ENCODE assay signal across 7 cellular contexts in the genomic region with DNA sequence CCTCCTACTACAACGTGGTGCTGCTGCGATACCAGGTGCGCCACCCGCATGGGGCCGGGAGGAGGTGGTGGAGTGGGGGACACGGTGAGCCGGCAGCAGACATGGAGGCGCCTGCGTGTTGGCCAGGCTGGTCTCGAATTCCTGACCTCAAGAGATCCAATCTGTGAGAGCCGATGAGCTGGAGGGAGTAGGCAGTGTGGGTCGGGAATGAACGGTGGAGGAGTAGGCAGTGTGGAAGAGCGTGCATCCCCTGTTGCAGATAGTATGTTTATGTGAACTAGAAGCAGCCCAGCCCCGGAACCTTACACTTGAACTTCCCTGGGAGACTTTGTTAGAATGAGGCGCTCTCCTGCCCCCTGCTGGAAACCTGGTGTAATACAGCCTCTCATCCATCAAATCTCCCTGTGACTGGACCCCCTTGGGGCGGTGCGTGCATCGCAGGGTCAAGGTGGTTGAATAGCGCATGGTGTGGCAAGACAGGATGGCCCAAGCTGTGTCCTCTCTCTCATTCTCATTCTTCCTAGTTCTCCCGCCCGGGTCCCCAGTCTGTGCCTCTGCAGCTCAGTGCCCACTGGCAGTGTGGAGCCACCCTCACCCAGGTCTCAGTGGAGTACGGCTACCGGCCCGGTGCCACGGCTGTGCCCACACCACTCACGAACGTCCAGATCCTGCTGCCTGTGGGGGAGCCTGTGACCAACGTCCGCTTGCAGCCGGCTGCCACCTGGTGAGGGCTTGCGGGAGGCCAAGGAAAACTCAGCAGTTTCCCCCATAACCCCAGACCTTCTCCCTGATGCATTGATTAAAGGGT. TPM values are rescaled to one million over a fixed set of nuclear protein-coding genes. Genes with fewer than 3 reads are reported as not detected.
DNase-seq lines count a peak whose midpoint lies in the region; ATAC-seq, FAIRE-seq and TF ChIP-seq lines count a peak whose summit lies in the region.

No MANE protein-coding gene starts in this region.

- H3K4me3 ChIP-seq in body of pancreas = no peak overlapping the region
- peak overlapping the region in 1 of 3 experiments; percentile 36 for H3K4me3 ChIP-seq in keratinocyte (ENCODE audit: control insufficient read depth in 2 of 3, extremely low read depth in 1 of 3, insufficient read depth in 2 of 3, low read depth in 1 of 3, low read length in 3 of 3)

- peak overlapping the region; percentile 81 for H2AFZ ChIP-seq in keratinocyte (ENCODE audit: control insufficient read depth, low read length)

- TF ChIP-seq CTCF in GM12873 (IDR thresholded peaks at IDR 0.05; ENCODE audit: insufficient read depth, low read depth, low read length, missing control alignments) (peak; percentile 91), body of pancreas (IDR thresholded peaks at IDR 0.05) (peak; percentile 41 to 76 (median 65)), keratinocyte (optimal IDR thresholded peaks at IDR 0.05 in 1 of 3, IDR thresholded peaks at IDR 0.05 in 1 of 3, conservative IDR thresholded peaks at IDR 0.05 in 1 of 3; ENCODE audit: extremely low read depth in 1 of 3, insufficient read depth in 2 of 3, low read length in 3 of 3) (peak; percentile 75 to 83 (median 81))

- dilution Hi-C loops in keratinocyte (cut with MboI; ENCODE audit: extremely low pct_ligation_motif_present, low sequenced_read_pairs) = no loop called here

- DNase-seq in NCI-H1930 (lab: John Stamatoyannopoulos, UW) (peak; percentile 32 to 34), UCSD-AML1 (lab: John Stamatoyannopoulos, UW; ENCODE audit: unreplicated experiment) (peak; percentile 74), body of pancreas (peak; percentile 66 to 73 (median 70)), keratinocyte (ENCODE audit: low read depth, low spot score) (no peak)
- peak; percentile 69 for DNase-seq in stimulated activated CD4-positive, alpha-beta T cell treated with anti-CD3 and anti-CD28 coated beads, Interleukin-1b, Interleukin-23, amount 100 ng/mL, for 48 hours

- H3K36me3 ChIP-seq in body of pancreas (replicated peaks in 1 of 2; ENCODE audit: insufficient read depth in 1 of 2, low read depth in 2 of 2) = no peaks in the 10 kb centered on the region
- no peaks in the 10 kb centered on the region for H3K36me3 ChIP-seq in keratinocyte (ENCODE audit: control insufficient read depth in 2 of 2, extremely low read depth in 1 of 2, insufficient read depth in 2 of 2, low read length in 2 of 2)

- H3K27me3 ChIP-seq in body of pancreas (no peaks in the 10 kb centered on the region), keratinocyte (ENCODE audit: control insufficient read depth, extremely low read depth, insufficient read depth, low read length) (no peaks in the 10 kb centered on the region)

- TF ChIP-seq POLR2A in body of pancreas (IDR thresholded peaks at IDR 0.05) = no peak

- no peaks in the 10 kb centered on the region for H3K9me3 ChIP-seq in body of pancreas
- H3K9me3 ChIP-seq in keratinocyte (ENCODE audit: control insufficient read depth, low read depth, low read length) = no peaks in the 10 kb centered on the region

- H3K27ac ChIP-seq in body of pancreas (no peak overlapping the region), keratinocyte (ENCODE audit: control insufficient read depth, insufficient read depth, low read length) (no peak overlapping the region)

- intact Hi-C loops in body of pancreas (cut with DNase I) = loop anchor here (10.0 kb wide), 1 partner anchor 70 kb away; a partner anchor contains a TSS

- H3K4me2 ChIP-seq in keratinocyte (ENCODE audit: control insufficient read depth, extremely low read depth, insufficient read depth, low read depth, low read length) = peak overlapping the region; percentile 42

- H3K4me1 ChIP-seq in body of pancreas (no peaks in the 10 kb centered on the region), keratinocyte (ENCODE audit: control insufficient read depth, extremely low read depth, insufficient read depth, low read length) (no peaks in the 10 kb centered on the region)

- no peak overlapping the region for H3K9ac ChIP-seq in keratinocyte (ENCODE audit: control insufficient read depth, extremely low read depth, insufficient read depth, low read length)

- WGBS in body of pancreas, 2 donors = 28 to 38% methylated on average over 19 to 32 of the region's 32 CpGs

- no peaks in the 10 kb centered on the region for H3K9me1 ChIP-seq in keratinocyte (ENCODE audit: control insufficient read depth, extremely low read depth, insufficient read depth, low read length)

- peak; percentile 75 for FAIRE-seq in keratinocyte (lab: Jason Lieb, UNC)

- no peaks in the 10 kb centered on the region for H3K79me2 ChIP-seq in keratinocyte (ENCODE audit: control insufficient read depth, insufficient read depth, low read length)

- H4K20me1 ChIP-seq in keratinocyte (ENCODE audit: control insufficient read depth, extremely low read depth, insufficient read depth, low read length) = no peaks in the 10 kb centered on the region

- ATAC-seq in body of pancreas = peak; percentile 63
- ATAC-seq in HG02759 (IDR thresholded peaks at IDR 0.05; ENCODE audit: unreplicated experiment) = no peak

RNA-seq across cellular contexts. Expression of a gene that starts 10.5 kb away (rescaled TPM):
- total RNA-seq in body of pancreas = 1 to 10 TPM; 2.0 to 6.0 TPM
- 3.6 to 5.1 TPM (median 4.4 TPM) in 3 replicates for polyA plus RNA-seq in keratinocyte
- 0.59 TPM for polyA plus RNA-seq in keratinocyte (2011; ENCODE audit: low read depth)
- polyA plus RNA-seq in keratinocyte (2011; cell fraction: cytosol; rRNA removed) = 1.9 and 2.4 TPM in 2 replicates
- 6.2 and 7.7 TPM in 2 replicates for polyA plus RNA-seq in keratinocyte (2011; cell fraction: nucleus; rRNA removed)
- 6.2 and 7.2 TPM in 2 replicates for polyA plus RNA-seq in keratinocyte (2012; ENCODE audit: low replicate concordance)
- 4.9 to 12.7 TPM (median 4.9 TPM) in 3 replicates for polyA minus RNA-seq in keratinocyte
- polyA minus RNA-seq in keratinocyte (2011; cell fraction: cytosol; rRNA and poly(A)+ RNA removed) = 5.4 TPM
- polyA minus RNA-seq in keratinocyte (2011; cell fraction: nucleus; rRNA and poly(A)+ RNA removed) = 6.3 and 9.2 TPM in 2 replicates

RNA-seq across cellular contexts. Expression of a gene that starts 33.1 kb away (rescaled TPM):
- total RNA-seq in body of pancreas = 1 to 10 TPM in 1 of 2 donors, not detected in 1; 1.6 TPM
- 0.14 to 0.22 TPM (median 0.21 TPM) in 3 replicates for polyA plus RNA-seq in keratinocyte
- 2.6 TPM for polyA plus RNA-seq in keratinocyte (2011; ENCODE audit: low read depth)
- 0.36 and 0.81 TPM in 2 replicates for polyA plus RNA-seq in keratinocyte (2011; cell fraction: cytosol; rRNA removed)
- 0.42 and 0.69 TPM in 2 replicates for polyA plus RNA-seq in keratinocyte (2011; cell fraction: nucleus; rRNA removed)
- 3.3 and 4.1 TPM in 2 replicates for polyA plus RNA-seq in keratinocyte (2012; ENCODE audit: low replicate concordance)
- 0.26 to 5.0 TPM (median 0.66 TPM) in 3 replicates for polyA minus RNA-seq in keratinocyte
- 4.6 TPM for polyA minus RNA-seq in keratinocyte (2011; cell fraction: cytosol; rRNA and poly(A)+ RNA removed)
- polyA minus RNA-seq in keratinocyte (2011; cell fraction: nucleus; rRNA and poly(A)+ RNA removed) = not detected in 2 replicates

RNA-seq across cellular contexts. Expression of a gene that starts 36.9 kb away (rescaled TPM):
- not detected for total RNA-seq in body of pancreas
- 0.19 to 0.24 TPM in 2 of 3 replicates, not detected in the other for polyA plus RNA-seq in keratinocyte
- polyA plus RNA-seq in keratinocyte (2011; ENCODE audit: low read depth) = not detected
- 0.62 and 0.94 TPM in 2 replicates for polyA plus RNA-seq in keratinocyte (2011; cell fraction: cytosol; rRNA removed)
- 0.42 TPM in 1 of 2 replicates, not detected in the other for polyA plus RNA-seq in keratinocyte (2011; cell fraction: nucleus; rRNA removed)
- polyA plus RNA-seq in keratinocyte (2012; ENCODE audit: low replicate concordance) = 0.16 and 0.99 TPM in 2 replicates
- 0.51 to 1.5 TPM in 2 of 3 replicates, not detected in the other for polyA minus RNA-seq in keratinocyte
- polyA minus RNA-seq in keratinocyte (2011; cell fraction: cytosol; rRNA and poly(A)+ RNA removed) = not detected
- not detected in 2 replicates for polyA minus RNA-seq in keratinocyte (2011; cell fraction: nucleus; rRNA and poly(A)+ RNA removed)
